ENCODE assay signal across 11 cellular contexts in genomic region chr10:92891885-92892705, GRCh38. TPM values are rescaled to one million over a fixed set of nuclear protein-coding genes. Genes with fewer than 3 reads are reported as not detected.
A peak's percentile ranks its signal among the peaks of the same experiment; 100 is the strongest.
DNase-seq lines count a peak whose midpoint lies in the region; ATAC-seq and TF ChIP-seq lines count a peak whose summit lies in the region.
"Had no signal": no experiment of that assay in that cellular context is flagged by ENCODE, and none has a peak within 500 bp of the region (broad histone marks: within the 10 kb centered on the region; RNA-seq: fewer than 3 reads in every experiment).

No MANE protein-coding gene starts in this region.

- H2AFZ ChIP-seq in trophoblast cell (ENCODE audit: insufficient read depth, low read length, poor library complexity), result peak overlapping the region; percentile 5

- H3K27ac Mint-ChIP-seq in naive thymus-derived CD8-positive, alpha-beta T cell, result no peak overlapping the region

- peaks cover 6 to 17% (median 9%) of the 10 kb centered on the region in 4 donors for H3K4me1 Mint-ChIP-seq in naive thymus-derived CD8-positive, alpha-beta T cell

- H3K9ac ChIP-seq in NT2/D1 (ENCODE audit: insufficient read length, low read depth), result no peak overlapping the region
- H3K9ac ChIP-seq in trophoblast cell (ENCODE audit: low read length), result no peak overlapping the region

- H3K4me1 ChIP-seq in NT2/D1 (ENCODE audit: insufficient read depth, insufficient read length) (peaks cover 2% of the 10 kb centered on the region), trophoblast cell (ENCODE audit: control insufficient read depth in 1 of 2, insufficient read depth in 2 of 2, low read length in 2 of 2) (peaks cover 4 to 6% of the 10 kb centered on the region in 2 experiments)

- POLR2A ChIA-PET in naive thymus-derived CD8-positive, alpha-beta T cell (lab: Charles Lee), result no interaction called here

- H3K9me3 ChIP-seq in NT2/D1 (ENCODE audit: insufficient read depth, low read length) (no peaks in the 10 kb centered on the region), trophoblast cell (ENCODE audit: insufficient read depth, low read depth, low read length) (no peaks in the 10 kb centered on the region)

- no peak for ATAC-seq in GM18858 (IDR thresholded peaks at IDR 0.05; ENCODE audit: unreplicated experiment)
- no peak for ATAC-seq in naive thymus-derived CD8-positive, alpha-beta T cell

- H3K36me3 ChIP-seq in NT2/D1 (ENCODE audit: insufficient read depth, insufficient read length, low read length), result no peaks in the 10 kb centered on the region
- H3K36me3 ChIP-seq in trophoblast cell (ENCODE audit: control insufficient read depth in 1 of 2, insufficient read depth in 2 of 2, low read length in 2 of 2), result no peaks in the 10 kb centered on the region
- H3K36me3 ChIP-seq in H7 (replicated peaks; ENCODE audit: control insufficient read depth, insufficient read depth, low read length), result no peaks in the 10 kb centered on the region

- H3K27me3 ChIP-seq in NT2/D1 (ENCODE audit: insufficient read depth, insufficient read length) (no peaks in the 10 kb centered on the region), trophoblast cell (ENCODE audit: insufficient read depth, low read length) (no peaks in the 10 kb centered on the region), H7 (ENCODE audit: control insufficient read depth, insufficient read depth, low read length) (no peaks in the 10 kb centered on the region)

- H3K36me3 Mint-ChIP-seq in naive thymus-derived CD8-positive, alpha-beta T cell, result peaks cover 0 to 7% (median 2%) of the 10 kb centered on the region in 3 donors

- no peaks in the 10 kb centered on the region for H3K9me3 Mint-ChIP-seq in naive thymus-derived CD8-positive, alpha-beta T cell
- H3K9me3 Mint-ChIP-seq: neural crest cell had no signal

- no peak for TF ChIP-seq CTCF in epithelial cell of proximal tubule (conservative IDR thresholded peaks at IDR 0.05; ENCODE audit: low read depth, low read length)

- no CpG with 5 or more reads among the region's 6 CpGs for WGBS in trophoblast cell (ENCODE audit: extremely low coverage, insufficient coverage, insufficient read length)

- H2BK120ac ChIP-seq in trophoblast cell (ENCODE audit: insufficient read depth, low read length, poor library complexity), result peak overlapping the region; percentile 45

- H2BK12ac ChIP-seq in trophoblast cell (ENCODE audit: low read length), result peak overlapping the region; percentile 63

- peaks cover 4% of the 10 kb centered on the region for H3K79me1 ChIP-seq in trophoblast cell (ENCODE audit: low read length)

- H3K4me3 Mint-ChIP-seq in naive thymus-derived CD8-positive, alpha-beta T cell, result no peak overlapping the region
- H3K4me3 Mint-ChIP-seq: neural crest cell had no signal

- H3K79me2 ChIP-seq in trophoblast cell (ENCODE audit: control insufficient read depth, insufficient read depth, low read length, poor library complexity), result no peaks in the 10 kb centered on the region

- H3K27ac ChIP-seq in trophoblast cell (ENCODE audit: low read depth, low read length), result peak overlapping the region; percentile 80

- H4K91ac ChIP-seq in trophoblast cell (ENCODE audit: low read depth, low read length), result peak overlapping the region; percentile 47

- H3K4ac ChIP-seq in trophoblast cell (ENCODE audit: low read depth, low read length), result no peak overlapping the region

- H3K14ac ChIP-seq in trophoblast cell (ENCODE audit: low read length), result no peak overlapping the region

- no peak overlapping the region for H3K18ac ChIP-seq in trophoblast cell (ENCODE audit: low read length)

- H3K27me3 Mint-ChIP-seq in naive thymus-derived CD8-positive, alpha-beta T cell, result no peaks in the 10 kb centered on the region

- H3K4me3 ChIP-seq in NT2/D1 (ENCODE audit: insufficient read length, low read depth) (no peak overlapping the region), epithelial cell of proximal tubule (ENCODE audit: low read depth, low read length) (no peak overlapping the region), trophoblast cell (ENCODE audit: low read depth, low read length) (no peak overlapping the region), H7 (ENCODE audit: insufficient read depth, low read depth, low read length) (no peak overlapping the region)

- DNase-seq in GM03348 (ENCODE audit: low spot score) (peak; percentile 6), NT2/D1 (ENCODE audit: low read depth, low spot score) (peak; percentile 33), epithelial cell of proximal tubule (ENCODE audit: low read depth) (peak; percentile 93), trophoblast cell (peak; percentile 98 to 99), H7 (no peak)
- no peak for DNase-seq in activated effector memory CD4-positive, alpha-beta T cell treated with anti-CD3 and anti-CD28 coated beads, Interleukin-2, amount 50 U/mL, for 16 hours
- no peak for DNase-seq in naive thymus-derived CD8-positive, alpha-beta T cell
- DNase-seq: activated gamma-delta T cell treated with Interleukin-2 at 50 U/mL for 16 hours, NCI-H1092 treated with DMSO at 0.1 percent for 48 hours had no signal

- H4K12ac ChIP-seq in trophoblast cell (ENCODE audit: low read depth, low read length), result peak overlapping the region; percentile 23

- H2AK5ac ChIP-seq in trophoblast cell (ENCODE audit: low read length), result no peak overlapping the region

- no peak overlapping the region for H4K8ac ChIP-seq in trophoblast cell (ENCODE audit: low read depth, low read length)

- peak overlapping the region; percentile 77 for H2BK5ac ChIP-seq in trophoblast cell (ENCODE audit: low read depth, low read length, poor library complexity)

- H3K23ac ChIP-seq in trophoblast cell (ENCODE audit: low read length), result no peak overlapping the region

- peak overlapping the region; percentile 28 for H3K4me2 ChIP-seq in trophoblast cell (ENCODE audit: low read length)

RNA-seq across cellular contexts. Expression of gene EXOC6, which starts 43.8 kb away (rescaled TPM):
- total RNA-seq in epithelial cell of proximal tubule, result 12.1 and 12.5 TPM in 2 replicates
- polyA plus RNA-seq in trophoblast cell (2013), result 3.4 and 4.3 TPM in 2 replicates
- 6.2 and 13.6 TPM in 2 replicates for total RNA-seq in H7 (2014; rRNA removed; shearing (Covaris generic))
- 10 to 100 TPM; 11.8 to 12.3 TPM for total RNA-seq in naive thymus-derived CD8-positive, alpha-beta T cell
- polyA plus RNA-seq in naive thymus-derived CD8-positive, alpha-beta T cell, result 1 to 10 TPM; 5.5 to 6.5 (median 5.8) TPM

Comparison
In these comparisons a context has a peak if more than half of its experiments do, and no peak if none do; other contexts are left out.
1. DNase-seq: peak in GM03348 (single experiment), NT2/D1 (single experiment), epithelial cell of proximal tubule (single experiment) and trophoblast cell (2 of 2); none in activated effector memory CD4-positive, alpha-beta T cell treated with anti-CD3 and anti-CD28 coated beads, Interleukin-2, amount 50 U/mL, for 16 hours (single experiment), H7 (single experiment) and naive thymus-derived CD8-positive, alpha-beta T cell (0 of 10).